ENCODE assay signal across 18 cellular contexts in the genomic region with DNA sequence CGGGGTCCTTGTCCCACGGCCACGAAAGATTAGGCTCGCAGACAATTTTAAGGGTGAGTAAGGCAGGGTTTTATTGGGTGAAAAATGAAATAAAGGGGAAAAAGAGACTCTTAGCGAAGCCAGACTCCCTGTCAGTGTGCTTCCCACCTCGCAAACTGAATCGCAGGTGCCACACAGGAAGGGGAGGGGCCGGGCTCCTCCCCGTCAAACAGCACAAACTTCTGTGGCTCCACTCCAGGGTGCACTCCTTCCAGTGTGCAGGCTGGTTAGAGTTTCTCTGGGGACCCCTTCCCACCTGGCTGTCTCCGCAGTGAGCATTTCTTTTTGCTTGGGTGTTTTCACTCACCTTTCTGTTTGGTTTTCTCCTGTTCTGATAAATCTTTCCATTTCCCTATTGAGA.
"Had no signal": no experiment of that assay in that cellular context is flagged by ENCODE, and none has a peak within 500 bp of the region (broad histone marks: within the 10 kb centered on the region; RNA-seq: fewer than 3 reads in every experiment).

No MANE protein-coding gene starts in this region.

- H3K9me3 ChIP-seq: ascending aorta had no signal

- H3K27ac ChIP-seq: ascending aorta, breast epithelium, foreskin keratinocyte, right atrium auricular region had no signal

- H3K27me3 ChIP-seq: ascending aorta, breast epithelium, right atrium auricular region had no signal

- H3K4me1 ChIP-seq: ascending aorta, breast epithelium, foreskin keratinocyte, right atrium auricular region had no signal

- DNase-seq: activated CD4-positive, alpha-beta T cell treated with anti-CD3 and anti-CD28 coated beads, Interleukin-2, amount 50 U/mL, for 4 hours; activated gamma-delta T cell treated with Interleukin-2 at 50 U/mL for 16 hours; cerebellar nuclear complex; effector memory CD4-positive, alpha-beta T cell; foreskin keratinocyte; glutamatergic neuron; hypothalamus; kidney glomerular epithelial cell; nephron progenitor cell; occipital lobe; stimulated activated CD4-positive, alpha-beta T cell treated with anti-CD3 and anti-CD28 coated beads, Interleukin-4, amount 100 ng/mL, for 24 hours; stimulated activated CD8-positive, alpha-beta memory T cell treated with anti-CD3 and anti-CD28 coated beads, Interleukin-4, amount 100 ng/mL, for 48 hours; stimulated activated naive CD4-positive, alpha-beta T cell treated with Interleukin-2 at 50 U/mL for 16 hours; T-helper 9 cell had no signal

- H3K4me3 ChIP-seq: ascending aorta, breast epithelium, right atrium auricular region had no signal

- H3K36me3 ChIP-seq: ascending aorta, breast epithelium, right atrium auricular region had no signal

- ATAC-seq: activated CD4-positive, CD25-positive, alpha-beta regulatory T cell treated with anti-CD3 and anti-CD28 coated beads, Interleukin-2, amount 50 U/mL, for 24 hours; foreskin keratinocyte had no signal
